ENCODE assay signal across 1 cellular context in the genomic region with DNA sequence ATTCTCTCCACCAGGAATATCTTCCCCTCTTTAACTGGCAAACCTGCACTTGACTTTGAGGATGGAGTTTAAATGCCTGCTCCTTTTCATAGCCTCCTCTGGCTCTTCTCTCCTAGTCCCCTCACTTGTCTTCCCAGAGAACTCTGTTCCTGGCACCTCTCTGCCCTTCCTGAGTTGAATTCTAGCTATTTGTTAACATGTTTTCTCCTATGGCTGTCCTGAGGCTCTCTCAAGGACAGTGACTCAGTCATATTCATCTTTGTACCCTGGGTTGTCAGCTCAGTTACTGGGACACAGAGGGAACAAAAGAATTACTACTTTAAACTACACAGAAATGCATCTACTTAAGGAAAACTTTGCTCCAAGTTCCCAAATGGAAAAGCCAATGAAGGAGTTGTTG.
TF ChIP-seq lines count a peak whose summit lies in the region.

No MANE protein-coding gene starts in this region.

TF ChIP-seq in SK-N-SH treated with all-trans-retinoic acid at 6 μM for 48 hours, 23 proteins besides CTCF, POLR2A, EP300 and RAD21 (continued from another document):
- TF ChIP-seq POU6F1 (CRISPR knock-in tag; IDR thresholded peaks at IDR 0.05; ENCODE audit: borderline replicate concordance, low read depth) (no peak), PATZ1 (CRISPR knock-in tag; IDR thresholded peaks at IDR 0.05; ENCODE audit: borderline replicate concordance) (no peak), RARB (CRISPR knock-in tag; IDR thresholded peaks at IDR 0.05) (no peak), TOX (CRISPR knock-in tag; IDR thresholded peaks at IDR 0.05; ENCODE audit: borderline replicate concordance) (no peak), OSR1 (CRISPR knock-in tag; IDR thresholded peaks at IDR 0.05) (no peak), CSDC2 (CRISPR knock-in tag; IDR thresholded peaks at IDR 0.05) (no peak)
- TF ChIP-seq, protein P1, sequence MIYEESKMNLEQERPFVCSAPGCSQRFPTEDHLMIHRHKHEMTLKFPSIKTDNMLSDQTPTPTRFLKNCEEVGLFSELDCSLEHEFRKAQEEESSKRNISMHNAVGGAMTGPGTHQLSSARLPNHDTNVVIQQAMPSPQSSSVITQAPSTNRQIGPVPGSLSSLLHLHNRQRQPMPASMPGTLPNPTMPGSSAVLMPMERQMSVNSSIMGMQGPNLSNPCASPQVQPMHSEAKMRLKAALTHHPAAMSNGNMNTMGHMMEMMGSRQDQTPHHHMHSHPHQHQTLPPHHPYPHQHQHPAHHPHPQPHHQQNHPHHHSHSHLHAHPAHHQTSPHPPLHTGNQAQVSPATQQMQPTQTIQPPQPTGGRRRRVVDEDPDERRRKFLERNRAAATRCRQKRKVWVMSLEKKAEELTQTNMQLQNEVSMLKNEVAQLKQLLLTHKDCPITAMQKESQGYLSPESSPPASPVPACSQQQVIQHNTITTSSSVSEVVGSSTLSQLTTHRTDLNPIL (CRISPR knock-in tag; IDR thresholded peaks at IDR 0.05; ENCODE audit: low read depth): no peak
